ENCODE assay signal across 8 cellular contexts in the genomic region with DNA sequence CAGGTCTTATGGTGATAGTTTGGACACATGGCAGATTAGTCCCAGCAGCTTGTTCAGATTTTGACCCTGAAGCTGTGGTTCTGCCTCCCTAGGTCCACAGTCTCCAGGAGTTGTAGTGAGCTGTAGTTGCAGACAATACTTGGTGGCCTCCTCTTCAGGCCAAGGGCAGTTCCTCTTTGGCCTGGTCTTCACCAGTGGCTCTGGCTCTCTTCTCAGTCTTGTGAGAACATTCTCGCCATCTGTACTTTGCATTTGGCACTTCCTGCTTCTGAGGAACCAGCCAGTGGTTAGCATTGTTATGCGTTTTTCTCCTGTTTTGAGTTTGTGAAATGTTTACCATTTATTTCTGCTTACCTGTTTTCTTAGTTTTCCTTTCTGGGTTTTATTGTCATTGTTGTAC. TPM values are rescaled to one million over a fixed set of nuclear protein-coding genes. Genes with fewer than 3 reads are reported as not detected.
DNase-seq lines count a peak whose midpoint lies in the region; ATAC-seq and TF ChIP-seq lines count a peak whose summit lies in the region.

No MANE protein-coding gene starts in this region.

- H3K36me3 Mint-ChIP-seq in activated naive CD8-positive, alpha-beta T cell = peaks cover 12% of the 10 kb centered on the region
- H3K36me3 Mint-ChIP-seq in activated naive CD8-positive, alpha-beta T cell treated with anti-CD3 and anti-CD28 coated beads, Interleukin-2, amount 50 U/mL, for 24 hours (ENCODE audit: low read depth) = peaks cover 8% of the 10 kb centered on the region
- peaks cover 5% of the 10 kb centered on the region; the same call in 1 of the 2 replicates for H3K36me3 Mint-ChIP-seq in WTC11
- peaks cover 16% of the 10 kb centered on the region for H3K36me3 Mint-ChIP-seq in stimulated activated memory B cell treated with anti-CD40 and anti-IgM and Interleukin-4, amounts not matched to agents 10 μg/mL and 1 μg/mL and 100 μg/mL, for 72 hours

- TF ChIP-seq POLR2A in transverse colon (IDR thresholded peaks at IDR 0.05) = no peak

- TF ChIP-seq CTCF in WTC11 (IDR thresholded peaks at IDR 0.05) = no peak
- TF ChIP-seq CTCF in transverse colon (IDR thresholded peaks at IDR 0.05) = no peak

- in situ Hi-C loops in transverse colon (cut with MboI; ENCODE audit: low pct_ligation_motif_present in 1 of 4, low pct_unique_long_range_greater_than_20kb in 1 of 4, low sequenced_read_pairs in 3 of 4) = no loop called here

- H3K27me3 ChIP-seq in H7 (ENCODE audit: control insufficient read depth, insufficient read depth, low read length) (no peaks in the 10 kb centered on the region), transverse colon (no peaks in the 10 kb centered on the region)

- POLR2A ChIA-PET in WTC11 (lab: Charles Lee) = no interaction called here

- CTCF ChIA-PET in WTC11 (lab: Charles Lee) = no interaction called here

- H3K9me3 ChIP-seq in transverse colon = no peaks in the 10 kb centered on the region

- H3K4me3 Mint-ChIP-seq in activated naive CD8-positive, alpha-beta T cell = no peak overlapping the region
- no peak overlapping the region for H3K4me3 Mint-ChIP-seq in activated naive CD8-positive, alpha-beta T cell treated with anti-CD3 and anti-CD28 coated beads, Interleukin-2, amount 50 U/mL, for 24 hours
- H3K4me3 Mint-ChIP-seq in WTC11 = no peak overlapping the region
- no peak overlapping the region for H3K4me3 Mint-ChIP-seq in stimulated activated memory B cell treated with anti-CD40 and anti-IgM and Interleukin-4, amounts not matched to agents 10 μg/mL and 1 μg/mL and 100 μg/mL, for 72 hours

- no peaks in the 10 kb centered on the region for H3K36me3 ChIP-seq in H7 (replicated peaks; ENCODE audit: control insufficient read depth, insufficient read depth, low read length)
- no peaks in the 10 kb centered on the region for H3K36me3 ChIP-seq in transverse colon

- H3K27ac ChIP-seq in transverse colon = no peak overlapping the region

- intact Hi-C loops in transverse colon (cut with DNase I; ENCODE audit: low total_unique reads) = no loop called here

- WGBS in transverse colon (ENCODE audit: low coverage in 1 of 2), 2 donors = 25 to 42% methylated on average over 2 of the region's 2 CpGs

- no peak overlapping the region for H3K4me3 ChIP-seq in H7 (ENCODE audit: insufficient read depth, low read depth, low read length)
- no peak overlapping the region for H3K4me3 ChIP-seq in transverse colon

- no peak for TF ChIP-seq EP300 in transverse colon (IDR thresholded peaks at IDR 0.05; ENCODE audit: low read depth)

- DNase-seq in activated naive CD8-positive, alpha-beta T cell treated with anti-CD3 and anti-CD28 coated beads, Interleukin-2, amount 50 U/mL, for 24 hours = no peak
- DNase-seq in WTC11 (ENCODE audit: low spot score) (no peak), H7 (no peak), NCI-H1694 (lab: John Stamatoyannopoulos, UW) (no peak), transverse colon (no peak)

- peaks cover 40% of the 10 kb centered on the region for H3K4me1 Mint-ChIP-seq in activated naive CD8-positive, alpha-beta T cell (ENCODE audit: low read depth)
- H3K4me1 Mint-ChIP-seq in activated naive CD8-positive, alpha-beta T cell treated with anti-CD3 and anti-CD28 coated beads, Interleukin-2, amount 50 U/mL, for 24 hours = peaks cover 28% of the 10 kb centered on the region
- H3K4me1 Mint-ChIP-seq in WTC11 = peaks cover 45% of the 10 kb centered on the region
- H3K4me1 Mint-ChIP-seq in stimulated activated memory B cell treated with anti-CD40 and anti-IgM and Interleukin-4, amounts not matched to agents 10 μg/mL and 1 μg/mL and 100 μg/mL, for 72 hours = peaks cover 41% of the 10 kb centered on the region

- H3K9me3 Mint-ChIP-seq in activated naive CD8-positive, alpha-beta T cell (ENCODE audit: low read depth) = no peaks in the 10 kb centered on the region
- peaks cover 4% of the 10 kb centered on the region for H3K9me3 Mint-ChIP-seq in activated naive CD8-positive, alpha-beta T cell treated with anti-CD3 and anti-CD28 coated beads, Interleukin-2, amount 50 U/mL, for 24 hours
- H3K9me3 Mint-ChIP-seq in WTC11 = no peaks in the 10 kb centered on the region
- H3K9me3 Mint-ChIP-seq in stimulated activated memory B cell treated with anti-CD40 and anti-IgM and Interleukin-4, amounts not matched to agents 10 μg/mL and 1 μg/mL and 100 μg/mL, for 72 hours = no peaks in the 10 kb centered on the region

- no peaks in the 10 kb centered on the region for H3K27me3 Mint-ChIP-seq in activated naive CD8-positive, alpha-beta T cell
- no peaks in the 10 kb centered on the region for H3K27me3 Mint-ChIP-seq in activated naive CD8-positive, alpha-beta T cell treated with anti-CD3 and anti-CD28 coated beads, Interleukin-2, amount 50 U/mL, for 24 hours
- no peaks in the 10 kb centered on the region for H3K27me3 Mint-ChIP-seq in WTC11 (ENCODE audit: low read depth)
- H3K27me3 Mint-ChIP-seq in stimulated activated memory B cell treated with anti-CD40 and anti-IgM and Interleukin-4, amounts not matched to agents 10 μg/mL and 1 μg/mL and 100 μg/mL, for 72 hours = no peaks in the 10 kb centered on the region

- H3K4me1 ChIP-seq in transverse colon = peaks cover 0 to 30% (median 22%) of the 10 kb centered on the region in 4 donors

- peak overlapping the region; percentile 52 for H3K27ac Mint-ChIP-seq in activated naive CD8-positive, alpha-beta T cell
- no peak overlapping the region for H3K27ac Mint-ChIP-seq in activated naive CD8-positive, alpha-beta T cell treated with anti-CD3 and anti-CD28 coated beads, Interleukin-2, amount 50 U/mL, for 24 hours
- peak overlapping the region; percentile 66 for H3K27ac Mint-ChIP-seq in WTC11
- peak overlapping the region; percentile 85 for H3K27ac Mint-ChIP-seq in stimulated activated memory B cell treated with anti-CD40 and anti-IgM and Interleukin-4, amounts not matched to agents 10 μg/mL and 1 μg/mL and 100 μg/mL, for 72 hours

- ATAC-seq in activated naive CD8-positive, alpha-beta T cell treated with anti-CD3 and anti-CD28 coated beads, Interleukin-2, amount 50 U/mL, for 24 hours = no peak
- ATAC-seq in HG03039 (IDR thresholded peaks at IDR 0.05; ENCODE audit: unreplicated experiment) = peak; percentile 86
- peak; percentile 68 for ATAC-seq in WTC11
- peak; percentile 80 for ATAC-seq in stimulated activated memory B cell treated with anti-CD40 and anti-IgM and Interleukin-4, amounts not matched to agents 10 μg/mL and 1 μg/mL and 100 μg/mL, for 72 hours

TF ChIP-seq in WTC11, 78 proteins besides CTCF, POLR2A, EP300 and RAD21:
- TF ChIP-seq GRHL2 (CRISPR knock-in tag; IDR thresholded peaks at IDR 0.05; ENCODE audit: insufficient replicate concordance, severe bottlenecking) = no peak
- TF ChIP-seq ZNF232 (CRISPR knock-in tag; IDR thresholded peaks at IDR 0.05) = no peak
- TF ChIP-seq GABPB1 (CRISPR knock-in tag; IDR thresholded peaks at IDR 0.05) = no peak
- TF ChIP-seq PRRX2 (CRISPR knock-in tag; IDR thresholded peaks at IDR 0.05) = no peak
- no peak for TF ChIP-seq NFYB (CRISPR knock-in tag; conservative IDR thresholded peaks at IDR 0.05; ENCODE audit: low read depth)
- TF ChIP-seq NR3C1 (CRISPR knock-in tag; conservative IDR thresholded peaks at IDR 0.05; ENCODE audit: low read depth) = no peak
- TF ChIP-seq ZNF263 (CRISPR knock-in tag; IDR thresholded peaks at IDR 0.05; ENCODE audit: low read depth) = no peak

RNA-seq across cellular contexts. Expression of a gene that starts 40.7 kb away (rescaled TPM):
- total RNA-seq in WTC11 (2021) = 52.8 to 68.3 TPM (median 66.2 TPM) in 3 replicates
- total RNA-seq in H7 (2014; rRNA removed; shearing (Covaris generic)) = 23.9 and 45.8 TPM in 2 replicates
- total RNA-seq in transverse colon = 10 to 100 TPM; 13.1 to 87.8 (median 74.6) TPM
